ENCODE assay signal across 1 cellular context in the genomic region with DNA sequence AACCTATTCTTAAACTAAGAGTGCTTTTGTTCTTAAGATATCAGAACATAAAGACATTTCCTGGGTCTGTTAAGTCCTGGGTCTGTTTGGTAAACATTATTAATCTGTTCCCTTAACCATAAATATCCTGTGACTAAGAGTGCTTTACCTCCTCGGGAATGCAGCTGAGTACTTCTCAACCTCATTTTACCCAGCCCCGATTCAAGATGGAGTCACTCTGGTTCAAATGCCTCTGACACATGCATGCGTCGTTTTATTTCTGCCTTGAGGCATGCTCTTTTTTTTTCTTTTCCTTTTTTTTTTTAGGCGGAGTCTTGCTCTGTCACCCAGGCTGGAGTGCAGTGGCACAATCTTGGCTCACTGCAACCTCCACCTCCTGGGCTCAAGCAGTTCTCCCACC.
TF ChIP-seq lines count a peak whose summit lies in the region.

No MANE protein-coding gene starts in this region.

TF ChIP-seq in K562, 482 proteins besides CTCF, POLR2A, EP300 and RAD21 (continued from another document and continues in another):
- no peak for TF ChIP-seq UBTF (IDR thresholded peaks at IDR 0.05; ENCODE audit: borderline replicate concordance in 1 of 2, low read depth in 2 of 2, low read length in 2 of 2)
- TF ChIP-seq CHCHD3 (CRISPR knock-in tag; IDR thresholded peaks at IDR 0.05): no peak
- TF ChIP-seq POU5F1 (IDR thresholded peaks at IDR 0.05; ENCODE audit: borderline replicate concordance, low read depth, low read length, partially characterized antibody): no peak
- no peak for TF ChIP-seq PTBP1 (IDR thresholded peaks at IDR 0.05; ENCODE audit: low read depth, low read length)
- TF ChIP-seq NFIC (IDR thresholded peaks at IDR 0.05): no peak
- TF ChIP-seq, protein P1, sequence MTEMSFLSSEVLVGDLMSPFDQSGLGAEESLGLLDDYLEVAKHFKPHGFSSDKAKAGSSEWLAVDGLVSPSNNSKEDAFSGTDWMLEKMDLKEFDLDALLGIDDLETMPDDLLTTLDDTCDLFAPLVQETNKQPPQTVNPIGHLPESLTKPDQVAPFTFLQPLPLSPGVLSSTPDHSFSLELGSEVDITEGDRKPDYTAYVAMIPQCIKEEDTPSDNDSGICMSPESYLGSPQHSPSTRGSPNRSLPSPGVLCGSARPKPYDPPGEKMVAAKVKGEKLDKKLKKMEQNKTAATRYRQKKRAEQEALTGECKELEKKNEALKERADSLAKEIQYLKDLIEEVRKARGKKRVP (CRISPR knock-in tag; IDR thresholded peaks at IDR 0.05): no peak
- TF ChIP-seq ZNF184 (CRISPR knock-in tag; IDR thresholded peaks at IDR 0.05): no peak
- TF ChIP-seq BRCA1 (IDR thresholded peaks at IDR 0.05): no peak
- TF ChIP-seq BRCA1 (CRISPR knock-in tag; IDR thresholded peaks at IDR 0.05): no peak
- peak; percentile 81 for TF ChIP-seq ZNF41 (CRISPR knock-in tag; conservative IDR thresholded peaks at IDR 0.05)
- TF ChIP-seq MEF2D (tag; conservative IDR thresholded peaks at IDR 0.05; ENCODE audit: low read depth): peak; percentile 84
- TF ChIP-seq, protein P2, sequence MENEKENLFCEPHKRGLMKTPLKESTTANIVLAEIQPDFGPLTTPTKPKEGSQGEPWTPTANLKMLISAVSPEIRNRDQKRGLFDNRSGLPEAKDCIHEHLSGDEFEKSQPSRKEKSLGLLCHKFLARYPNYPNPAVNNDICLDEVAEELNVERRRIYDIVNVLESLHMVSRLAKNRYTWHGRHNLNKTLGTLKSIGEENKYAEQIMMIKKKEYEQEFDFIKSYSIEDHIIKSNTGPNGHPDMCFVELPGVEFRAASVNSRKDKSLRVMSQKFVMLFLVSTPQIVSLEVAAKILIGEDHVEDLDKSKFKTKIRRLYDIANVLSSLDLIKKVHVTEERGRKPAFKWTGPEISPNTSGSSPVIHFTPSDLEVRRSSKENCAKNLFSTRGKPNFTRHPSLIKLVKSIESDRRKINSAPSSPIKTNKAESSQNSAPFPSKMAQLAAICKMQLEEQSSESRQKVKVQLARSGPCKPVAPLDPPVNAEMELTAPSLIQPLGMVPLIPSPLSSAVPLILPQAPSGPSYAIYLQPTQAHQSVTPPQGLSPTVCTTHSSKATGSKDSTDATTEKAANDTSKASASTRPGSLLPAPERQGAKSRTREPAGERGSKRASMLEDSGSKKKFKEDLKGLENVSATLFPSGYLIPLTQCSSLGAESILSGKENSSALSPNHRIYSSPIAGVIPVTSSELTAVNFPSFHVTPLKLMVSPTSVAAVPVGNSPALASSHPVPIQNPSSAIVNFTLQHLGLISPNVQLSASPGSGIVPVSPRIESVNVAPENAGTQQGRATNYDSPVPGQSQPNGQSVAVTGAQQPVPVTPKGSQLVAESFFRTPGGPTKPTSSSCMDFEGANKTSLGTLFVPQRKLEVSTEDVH (IDR thresholded peaks at IDR 0.05; ENCODE audit: low read depth, partially characterized antibody): no peak
- TF ChIP-seq ZNF354B (CRISPR knock-in tag; IDR thresholded peaks at IDR 0.05): no peak
- TF ChIP-seq FIP1L1 (IDR thresholded peaks at IDR 0.05; ENCODE audit: low read depth, low read length, poor library complexity, severe bottlenecking): no peak
- TF ChIP-seq XRCC4 (IDR thresholded peaks at IDR 0.05; ENCODE audit: extremely low read depth, insufficient read depth, insufficient read length): no peak
- no peak for TF ChIP-seq KAT7 (CRISPR knock-in tag; IDR thresholded peaks at IDR 0.05; ENCODE audit: borderline replicate concordance)
- TF ChIP-seq ZNF696 (CRISPR knock-in tag; conservative IDR thresholded peaks at IDR 0.05): no peak
- peak; percentile 74; the same call in 1 of the 2 replicates for TF ChIP-seq E2F3 (CRISPR knock-in tag; IDR thresholded peaks at IDR 0.05)
- no peak for TF ChIP-seq ARID3B (CRISPR knock-in tag; IDR thresholded peaks at IDR 0.05; ENCODE audit: borderline replicate concordance)
- no peak for TF ChIP-seq BCL6 (CRISPR knock-in tag; IDR thresholded peaks at IDR 0.05)
- no peak for TF ChIP-seq ZNF398 (CRISPR knock-in tag; IDR thresholded peaks at IDR 0.05)
- TF ChIP-seq FOSL1 (tag; conservative IDR thresholded peaks at IDR 0.05): no peak
- TF ChIP-seq C11orf30 (IDR thresholded peaks at IDR 0.05; ENCODE audit: low read depth): no peak
- no peak for TF ChIP-seq HDAC6 (IDR thresholded peaks at IDR 0.05; ENCODE audit: low read depth, low read length)
- no peak for TF ChIP-seq RBFOX2 (IDR thresholded peaks at IDR 0.05; ENCODE audit: low read depth, low read length)
- TF ChIP-seq PKNOX1 (IDR thresholded peaks at IDR 0.05): no peak
- TF ChIP-seq, protein P3, sequence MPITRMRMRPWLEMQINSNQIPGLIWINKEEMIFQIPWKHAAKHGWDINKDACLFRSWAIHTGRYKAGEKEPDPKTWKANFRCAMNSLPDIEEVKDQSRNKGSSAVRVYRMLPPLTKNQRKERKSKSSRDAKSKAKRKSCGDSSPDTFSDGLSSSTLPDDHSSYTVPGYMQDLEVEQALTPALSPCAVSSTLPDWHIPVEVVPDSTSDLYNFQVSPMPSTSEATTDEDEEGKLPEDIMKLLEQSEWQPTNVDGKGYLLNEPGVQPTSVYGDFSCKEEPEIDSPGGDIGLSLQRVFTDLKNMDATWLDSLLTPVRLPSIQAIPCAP (CRISPR knock-in tag; IDR thresholded peaks at IDR 0.05; ENCODE audit: borderline replicate concordance): no peak
- TF ChIP-seq NRF1 (conservative IDR thresholded peaks at IDR 0.05 in 1 of 2, IDR thresholded peaks at IDR 0.05 in 1 of 2): no peak
- no peak for TF ChIP-seq CEBPB (tag; IDR thresholded peaks at IDR 0.05)
- TF ChIP-seq PTRF (tag; IDR thresholded peaks at IDR 0.05): peak; percentile 85
- no peak for TF ChIP-seq RCOR1 (IDR thresholded peaks at IDR 0.05; ENCODE audit: borderline replicate concordance in 1 of 2, low read depth in 2 of 2, low read length in 2 of 2)
- TF ChIP-seq ADNP (tag; IDR thresholded peaks at IDR 0.05): no peak
- TF ChIP-seq FOXJ3 (CRISPR knock-in tag; IDR thresholded peaks at IDR 0.05): no peak
- TF ChIP-seq POLR3A (IDR thresholded peaks at IDR 0.05; ENCODE audit: borderline replicate concordance, extremely low read depth, insufficient read depth, insufficient read length): no peak
- no peak for TF ChIP-seq KHSRP (IDR thresholded peaks at IDR 0.05)
- no peak for TF ChIP-seq ZBTB8A (IDR thresholded peaks at IDR 0.05; ENCODE audit: partially characterized antibody)
- TF ChIP-seq RBBP5 (IDR thresholded peaks at IDR 0.05; ENCODE audit: borderline replicate concordance, insufficient read depth, low read length, poor library complexity, severe bottlenecking): no peak
- TF ChIP-seq RFX7 (CRISPR knock-in tag; IDR thresholded peaks at IDR 0.05): no peak
- no peak for TF ChIP-seq ZKSCAN3 (CRISPR knock-in tag; IDR thresholded peaks at IDR 0.05)
- no peak for TF ChIP-seq SREBF2 (CRISPR knock-in tag; IDR thresholded peaks at IDR 0.05)
- TF ChIP-seq TGIF2 (CRISPR knock-in tag; IDR thresholded peaks at IDR 0.05): no peak
- no peak for TF ChIP-seq ZNF23 (CRISPR knock-in tag; IDR thresholded peaks at IDR 0.05)
- TF ChIP-seq ZNF3 (CRISPR knock-in tag; IDR thresholded peaks at IDR 0.05): no peak
- 0 out of 2 replicates have a peak, but pooled peaks have one; percentile 42 for TF ChIP-seq ZNF175 (CRISPR knock-in tag; IDR thresholded peaks at IDR 0.05; ENCODE audit: low read depth)
- TF ChIP-seq HDAC1 (IDR thresholded peaks at IDR 0.05): no peak
- TF ChIP-seq ZBTB2 (IDR thresholded peaks at IDR 0.05): no peak
- no peak for TF ChIP-seq HNRNPH1 (optimal IDR thresholded peaks at IDR 0.05; ENCODE audit: low read depth, low read length)
- TF ChIP-seq ZNF668 (CRISPR knock-in tag; IDR thresholded peaks at IDR 0.05): peak; percentile 74; the same call in 1 of the 2 replicates
- TF ChIP-seq TBP (optimal IDR thresholded peaks at IDR 0.05; ENCODE audit: low read depth, low read length): no peak
- no peak for TF ChIP-seq SREBF1 (IDR thresholded peaks at IDR 0.05; ENCODE audit: borderline replicate concordance, low read depth, low read length)
- no peak for TF ChIP-seq MEIS2 (IDR thresholded peaks at IDR 0.05; ENCODE audit: partially characterized antibody)
- TF ChIP-seq, protein P4, sequence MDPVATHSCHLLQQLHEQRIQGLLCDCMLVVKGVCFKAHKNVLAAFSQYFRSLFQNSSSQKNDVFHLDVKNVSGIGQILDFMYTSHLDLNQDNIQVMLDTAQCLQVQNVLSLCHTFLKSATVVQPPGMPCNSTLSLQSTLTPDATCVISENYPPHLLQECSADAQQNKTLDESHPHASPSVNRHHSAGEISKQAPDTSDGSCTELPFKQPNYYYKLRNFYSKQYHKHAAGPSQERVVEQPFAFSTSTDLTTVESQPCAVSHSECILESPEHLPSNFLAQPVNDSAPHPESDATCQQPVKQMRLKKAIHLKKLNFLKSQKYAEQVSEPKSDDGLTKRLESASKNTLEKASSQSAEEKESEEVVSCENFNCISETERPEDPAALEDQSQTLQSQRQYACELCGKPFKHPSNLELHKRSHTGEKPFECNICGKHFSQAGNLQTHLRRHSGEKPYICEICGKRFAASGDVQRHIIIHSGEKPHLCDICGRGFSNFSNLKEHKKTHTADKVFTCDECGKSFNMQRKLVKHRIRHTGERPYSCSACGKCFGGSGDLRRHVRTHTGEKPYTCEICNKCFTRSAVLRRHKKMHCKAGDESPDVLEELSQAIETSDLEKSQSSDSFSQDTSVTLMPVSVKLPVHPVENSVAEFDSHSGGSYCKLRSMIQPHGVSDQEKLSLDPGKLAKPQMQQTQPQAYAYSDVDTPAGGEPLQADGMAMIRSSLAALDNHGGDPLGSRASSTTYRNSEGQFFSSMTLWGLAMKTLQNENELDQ (CRISPR knock-in tag; IDR thresholded peaks at IDR 0.05; ENCODE audit: borderline replicate concordance): no peak
- no peak for TF ChIP-seq RBM34 (IDR thresholded peaks at IDR 0.05; ENCODE audit: borderline replicate concordance, insufficient read depth, low read length)
- TF ChIP-seq SRSF1 (IDR thresholded peaks at IDR 0.05; ENCODE audit: low read depth, low read length): no peak
- 0 out of 2 replicates have a peak, but pooled peaks have one; percentile 48 for TF ChIP-seq ZNF766 (CRISPR knock-in tag; conservative IDR thresholded peaks at IDR 0.05)
- TF ChIP-seq BACH1 (tag; IDR thresholded peaks at IDR 0.05): peak; percentile 53; the same call in 1 of the 2 replicates
- 0 out of 2 replicates have a peak, but pooled peaks have one; percentile 44 for TF ChIP-seq HDAC8 (tag; IDR thresholded peaks at IDR 0.05)
